23 cellular contexts compared by ENCODE assay signal in the genomic region with DNA sequence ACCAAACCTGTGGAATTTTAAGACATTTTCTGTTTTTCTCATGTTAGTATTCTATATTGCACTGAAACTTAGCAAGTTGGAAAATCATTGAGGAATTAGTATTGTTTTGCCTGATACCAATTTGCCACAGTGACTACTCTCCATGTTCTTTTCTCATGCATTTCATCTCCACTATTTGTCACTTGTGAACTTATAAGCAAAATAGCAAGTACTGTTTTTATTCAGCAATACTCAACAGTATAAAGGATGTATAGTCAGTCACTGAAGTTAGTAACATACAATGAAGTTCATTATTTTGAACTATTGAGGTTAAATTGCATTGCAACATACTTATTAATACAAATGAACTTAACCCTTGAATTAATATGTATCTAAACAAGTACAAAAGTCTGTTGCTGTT.
"Had no signal": no experiment of that assay in that cellular context is flagged by ENCODE, and none has a peak within 500 bp of the region (broad histone marks: within the 10 kb centered on the region; RNA-seq: fewer than 3 reads in every experiment).

No MANE protein-coding gene starts in this region.

- H3K27me3 ChIP-seq: SJSA1 had no signal

- H3K9me3 ChIP-seq: SJSA1 had no signal

- H3K4me3 ChIP-seq: SJSA1, SK-N-MC had no signal

- H3K4me2 ChIP-seq: KMS-11 had no signal

- H3K9ac ChIP-seq: KMS-11 had no signal

- FAIRE-seq: HTR-8/SVneo, RCC 7860 had no signal

- H3K27ac ChIP-seq: HL-60, KMS-11, SJSA1, SK-N-MC had no signal

- DNase-seq: Kasumi-1, MM.1S, NCI-H1092, NCI-H1105 treated with DMSO at 0.1 percent for 48 hours, NCI-H1417 treated with DMSO at 0.1 percent for 48 hours, NCI-H146, NCI-H1694 treated with DMSO at 0.1 percent for 48 hours, NCI-H1930, NCI-H2081, NCI-H2107, NCI-H2227 treated with DMSO at 0.1 percent for 48 hours, NCI-H524, NCI-H526 treated with DMSO at 0.1 percent for 48 hours, NCI-H748 treated with DMSO at 0.1 percent for 48 hours, Right ventricle myocardium superior, RPMI8226, SIG-M5 had no signal
